ENCODE assay signal across 16 cellular contexts in genomic region chr9:70435948-70436347, GRCh38. TPM values are rescaled to one million over a fixed set of nuclear protein-coding genes. Genes with fewer than 3 reads are reported as not detected.
DNase-seq lines count a peak whose midpoint lies in the region; ATAC-seq, FAIRE-seq and TF ChIP-seq lines count a peak whose summit lies in the region.
"Had no signal": no experiment of that assay in that cellular context is flagged by ENCODE, and none has a peak within 500 bp of the region (broad histone marks: within the 10 kb centered on the region; RNA-seq: fewer than 3 reads in every experiment).

No MANE protein-coding gene starts in this region.

- peak overlapping the region; percentile 6 for H3K27ac Mint-ChIP-seq in astrocyte (ENCODE audit: unreplicated experiment)
- H3K27ac Mint-ChIP-seq in activated naive CD4-positive, alpha-beta T cell treated with anti-CD3 and anti-CD28 coated beads, Interleukin-2, amount 10 ng/mL, durations not matched to agents 7 days and 5 days: no peak overlapping the region
- H3K27ac Mint-ChIP-seq: activated CD4-positive, alpha-beta T cell treated with anti-CD3 and anti-CD28 coated beads, Interleukin-2, amount 10 ng/mL, durations not matched to agents 24 days and 14 days; B cell; dendritic cell treated with granulocyte-macrophage colony-stimulating factor and Interleukin-4, amounts not matched to agents 40 ng/mL and 50 ng/mL, for 4 days had no signal

- FAIRE-seq in astrocyte (lab: Jason Lieb, UNC): no peak
- FAIRE-seq in urothelium cell line (lab: Jason Lieb, UNC): no peak

- DNase-seq in right atrium auricular region (ENCODE audit: low spot score) (peak; percentile 13), left ventricle myocardium superior (no peak), astrocyte (ENCODE audit: low read depth) (peak; percentile 61), foreskin keratinocyte (peak in 1 of 2 donors; percentile 37), urothelium cell line (ENCODE audit: low spot score) (peak; percentile 21), suprapubic skin (ENCODE audit: low spot score in 2 of 2) (no peak)
- no peak for DNase-seq in activated naive CD4-positive, alpha-beta T cell treated with anti-CD3 and anti-CD28 coated beads, Interleukin-2, amount 10 ng/mL, durations not matched to agents 7 days and 5 days
- DNase-seq: activated CD4-positive, alpha-beta T cell treated with anti-CD3 and anti-CD28 coated beads, Interleukin-2, amount 10 ng/mL, durations not matched to agents 24 days and 14 days; activated effector memory CD4-positive, alpha-beta T cell treated with anti-CD3 and anti-CD28 coated beads, Interleukin-2, amount 50 U/mL, for 16 hours; GDM1; NCI-H1436; right lobe of liver had no signal

- H3K4me3 ChIP-seq in right atrium auricular region: no peak overlapping the region
- no peak overlapping the region for H3K4me3 ChIP-seq in astrocyte (ENCODE audit: insufficient read depth, low read depth, low read length)
- no peak overlapping the region for H3K4me3 ChIP-seq in suprapubic skin
- H3K4me3 ChIP-seq: right lobe of liver, tibial nerve had no signal

- H3K27me3 ChIP-seq in right atrium auricular region: no peaks in the 10 kb centered on the region
- H3K27me3 ChIP-seq in astrocyte (ENCODE audit: insufficient read depth, low read length): no peaks in the 10 kb centered on the region
- no peaks in the 10 kb centered on the region for H3K27me3 ChIP-seq in foreskin keratinocyte
- no peaks in the 10 kb centered on the region for H3K27me3 ChIP-seq in suprapubic skin
- H3K27me3 ChIP-seq: right lobe of liver, tibial nerve had no signal

- H4K20me1 ChIP-seq in astrocyte (ENCODE audit: insufficient read depth, low read length): no peaks in the 10 kb centered on the region

- CTCF ChIA-PET in activated naive CD4-positive, alpha-beta T cell treated with anti-CD3 and anti-CD28 coated beads, Interleukin-2, amount 10 ng/mL, durations not matched to agents 7 days and 5 days (lab: Charles Lee): no interaction called here

- H2AFZ ChIP-seq in astrocyte (ENCODE audit: low read depth, low read length): no peak overlapping the region

- H3K9me3 Mint-ChIP-seq in astrocyte (ENCODE audit: unreplicated experiment): peaks cover 4% of the 10 kb centered on the region
- peaks cover 4% of the 10 kb centered on the region for H3K9me3 Mint-ChIP-seq in activated naive CD4-positive, alpha-beta T cell treated with anti-CD3 and anti-CD28 coated beads, Interleukin-2, amount 10 ng/mL, durations not matched to agents 7 days and 5 days
- H3K9me3 Mint-ChIP-seq: dendritic cell treated with granulocyte-macrophage colony-stimulating factor and Interleukin-4, amounts not matched to agents 40 ng/mL and 50 ng/mL, for 4 days had no signal

- ATAC-seq in left ventricle myocardium superior: no peak
- ATAC-seq in foreskin keratinocyte: peak; percentile 26
- ATAC-seq in HG03196 (IDR thresholded peaks at IDR 0.05; ENCODE audit: unreplicated experiment): no peak

- TF ChIP-seq CTCF in right atrium auricular region (IDR thresholded peaks at IDR 0.05) (no peak), astrocyte (IDR thresholded peaks at IDR 0.05; ENCODE audit: insufficient read depth, low read depth, low read length) (no peak), foreskin keratinocyte (conservative IDR thresholded peaks at IDR 0.05) (no peak), suprapubic skin (IDR thresholded peaks at IDR 0.05) (no peak)

- no peak overlapping the region for H3K4me3 Mint-ChIP-seq in astrocyte (ENCODE audit: unreplicated experiment)
- no peak overlapping the region for H3K4me3 Mint-ChIP-seq in activated naive CD4-positive, alpha-beta T cell treated with anti-CD3 and anti-CD28 coated beads, Interleukin-2, amount 10 ng/mL, durations not matched to agents 7 days and 5 days
- H3K4me3 Mint-ChIP-seq: activated CD4-positive, alpha-beta T cell treated with anti-CD3 and anti-CD28 coated beads, Interleukin-2, amount 10 ng/mL, durations not matched to agents 24 days and 14 days; B cell; dendritic cell treated with granulocyte-macrophage colony-stimulating factor and Interleukin-4, amounts not matched to agents 40 ng/mL and 50 ng/mL, for 4 days had no signal

- H3K4me1 ChIP-seq in right atrium auricular region: peaks cover 0 to 52% of the 10 kb centered on the region in 2 donors
- H3K4me1 ChIP-seq in astrocyte (ENCODE audit: insufficient read depth, low read length): peaks cover 19% of the 10 kb centered on the region
- H3K4me1 ChIP-seq in foreskin keratinocyte: peaks cover 13% of the 10 kb centered on the region
- peaks cover 15% of the 10 kb centered on the region for H3K4me1 ChIP-seq in suprapubic skin
- H3K4me1 ChIP-seq: right lobe of liver had no signal

- no peaks in the 10 kb centered on the region for H3K36me3 ChIP-seq in right atrium auricular region
- no peaks in the 10 kb centered on the region for H3K36me3 ChIP-seq in astrocyte (ENCODE audit: insufficient read depth, low read length)
- H3K36me3 ChIP-seq in suprapubic skin: no peaks in the 10 kb centered on the region
- H3K36me3 ChIP-seq: right lobe of liver, tibial nerve had no signal

- peaks cover 11% of the 10 kb centered on the region for H3K4me1 Mint-ChIP-seq in astrocyte (ENCODE audit: low read depth, unreplicated experiment)
- peaks cover 21% of the 10 kb centered on the region for H3K4me1 Mint-ChIP-seq in activated naive CD4-positive, alpha-beta T cell treated with anti-CD3 and anti-CD28 coated beads, Interleukin-2, amount 10 ng/mL, durations not matched to agents 7 days and 5 days
- H3K4me1 Mint-ChIP-seq: B cell had no signal

- no peaks in the 10 kb centered on the region for H3K36me3 Mint-ChIP-seq in astrocyte (ENCODE audit: low read depth, unreplicated experiment)
- H3K36me3 Mint-ChIP-seq in activated naive CD4-positive, alpha-beta T cell treated with anti-CD3 and anti-CD28 coated beads, Interleukin-2, amount 10 ng/mL, durations not matched to agents 7 days and 5 days: no peaks in the 10 kb centered on the region

- H3K9ac ChIP-seq in astrocyte (ENCODE audit: low read length): no peak overlapping the region

- H3K27ac ChIP-seq in right atrium auricular region: peak overlapping the region in 1 of 2 donors; percentile 67
- H3K27ac ChIP-seq in astrocyte (ENCODE audit: low read depth, low read length): peak overlapping the region; percentile 17
- no peak overlapping the region for H3K27ac ChIP-seq in foreskin keratinocyte
- no peak overlapping the region for H3K27ac ChIP-seq in suprapubic skin

- H3K4me2 ChIP-seq in astrocyte (ENCODE audit: low read length): peak overlapping the region; percentile 71

- H3K9me3 ChIP-seq in right atrium auricular region: peaks cover 0 to 6% of the 10 kb centered on the region in 2 donors
- H3K9me3 ChIP-seq in astrocyte (ENCODE audit: insufficient read depth, low read depth, low read length): no peaks in the 10 kb centered on the region
- H3K9me3 ChIP-seq in suprapubic skin: no peaks in the 10 kb centered on the region
- H3K9me3 ChIP-seq: right lobe of liver had no signal

- no peaks in the 10 kb centered on the region for H3K27me3 Mint-ChIP-seq in astrocyte (ENCODE audit: low read depth, unreplicated experiment)
- H3K27me3 Mint-ChIP-seq in activated naive CD4-positive, alpha-beta T cell treated with anti-CD3 and anti-CD28 coated beads, Interleukin-2, amount 10 ng/mL, durations not matched to agents 7 days and 5 days: peaks cover 7% of the 10 kb centered on the region
- H3K27me3 Mint-ChIP-seq: activated CD4-positive, alpha-beta T cell treated with anti-CD3 and anti-CD28 coated beads, Interleukin-2, amount 10 ng/mL, durations not matched to agents 24 days and 14 days; dendritic cell treated with granulocyte-macrophage colony-stimulating factor and Interleukin-4, amounts not matched to agents 40 ng/mL and 50 ng/mL, for 4 days had no signal

- no peak for TF ChIP-seq EP300 in suprapubic skin (IDR thresholded peaks at IDR 0.05)

- WGBS in suprapubic skin: 42% methylated on average over 1 of the region's 1 CpG

- no peaks in the 10 kb centered on the region for H3K79me2 ChIP-seq in astrocyte (ENCODE audit: insufficient read depth, low read length)

- intact Hi-C loops in left ventricle myocardium superior (cut with micrococcal nuclease): no loop called here

- TF ChIP-seq POLR2A in suprapubic skin (IDR thresholded peaks at IDR 0.05): no peak

RNA-seq across cellular contexts. Expression of gene KLF9, which starts 21.5 kb away (rescaled TPM):
- total RNA-seq in right atrium auricular region (10 to 100 TPM; 74.1 to 76.7 TPM), left ventricle myocardium superior (54.9 TPM), astrocyte (4.7 and 4.9 TPM in 2 replicates), foreskin keratinocyte (4.5 and 5.7 TPM in 2 replicates), suprapubic skin (100 to 1,000 TPM in 3 of 4 donors, 10 to 100 TPM in 1; 90.0 to 118 (median 109) TPM)
- 2.0 TPM in 2 replicates for polyA plus RNA-seq in foreskin keratinocyte

Comparison
In these comparisons a context has a peak if more than half of its experiments do, and no peak if none do; other contexts are left out.
1. DNase-seq: peak in right atrium auricular region (single experiment), astrocyte (single experiment) and urothelium cell line (single experiment); none in left ventricle myocardium superior (single experiment), activated naive CD4-positive, alpha-beta T cell treated with anti-CD3 and anti-CD28 coated beads, Interleukin-2, amount 10 ng/mL, durations not matched to agents 7 days and 5 days (single experiment) and suprapubic skin (0 of 2).